In the genomic region with DNA sequence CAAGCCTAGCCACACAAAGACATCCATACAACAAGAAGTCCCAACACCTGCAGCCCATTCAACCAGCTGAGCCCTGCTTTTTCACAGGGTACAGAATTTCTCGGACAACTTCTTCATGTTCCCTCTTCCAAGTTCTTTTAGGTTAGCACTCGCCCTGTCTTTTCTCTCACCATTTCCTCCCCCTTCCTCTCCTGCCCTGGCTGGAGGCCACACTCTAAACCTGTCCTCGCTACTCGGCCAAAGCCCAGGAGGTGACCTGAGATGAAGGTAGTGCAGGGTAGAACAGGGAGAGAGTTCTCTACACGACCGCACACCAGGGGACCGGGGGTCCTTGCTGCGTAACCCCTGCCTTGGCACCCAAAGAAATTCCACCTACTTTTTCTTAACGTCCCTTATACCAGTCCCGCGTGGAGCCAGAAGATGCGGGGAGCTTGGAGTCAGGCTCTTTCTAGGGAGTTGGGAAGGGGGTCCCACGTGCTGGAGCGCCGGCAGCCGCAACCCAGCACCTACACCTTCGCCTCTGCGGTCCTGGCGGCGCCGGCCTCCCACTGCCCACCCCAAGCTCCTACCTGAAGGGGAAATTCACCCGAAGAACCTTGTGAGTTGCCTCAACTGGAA, we compare ENCODE assay signal across 16 cellular contexts. TPM values are rescaled to one million over a fixed set of nuclear protein-coding genes. Genes with fewer than 3 reads are reported as not detected.
DNase-seq lines count a peak whose midpoint lies in the region; TF ChIP-seq lines count a peak whose summit lies in the region.
"Had no signal": no experiment of that assay in that cellular context is flagged by ENCODE, and none has a peak within 500 bp of the region (broad histone marks: within the 10 kb centered on the region; RNA-seq: fewer than 3 reads in every experiment).

No MANE protein-coding gene starts in this region.

- H3K27me3 Mint-ChIP-seq in H9 (ENCODE audit: low read depth) (peaks cover 99% of the 10 kb centered on the region), endodermal cell (ENCODE audit: insufficient read depth) (peaks cover 92% of the 10 kb centered on the region)

- TF ChIP-seq CTCF in H9 (conservative IDR thresholded peaks at IDR 0.05) (no peak), endodermal cell (conservative IDR thresholded peaks at IDR 0.05) (no peak)

- H3K9me3 Mint-ChIP-seq in H9, result peaks cover 0 to 8% of the 10 kb centered on the region in 2 experiments; a peak in 3 of 5 replicates
- peaks cover 7% of the 10 kb centered on the region for H3K9me3 Mint-ChIP-seq in endodermal cell

- no peaks in the 10 kb centered on the region for H4K20me1 ChIP-seq in H9 (ENCODE audit: control insufficient read depth, insufficient read depth, insufficient read length)

- H3K27ac Mint-ChIP-seq in H9 (no peak overlapping the region), endodermal cell (no peak overlapping the region)
- H3K27ac Mint-ChIP-seq: CD8-positive, alpha-beta memory T cell had no signal

- no peaks in the 10 kb centered on the region for H3K79me1 ChIP-seq in H9 (ENCODE audit: insufficient read depth, low read depth, low read length, poor library complexity, severe bottlenecking)

- H3K27ac ChIP-seq in H9 (ENCODE audit: insufficient read length, low read depth, low read length) (no peak overlapping the region), endodermal cell (ENCODE audit: low read depth, low read length) (no peak overlapping the region), iPS-20b (ENCODE audit: low read length) (no peak overlapping the region)
- H3K27ac ChIP-seq: KMS-11, SJSA1 had no signal

- H3K4me1 ChIP-seq in H9 (ENCODE audit: insufficient read depth, low read length) (peaks cover 2% of the 10 kb centered on the region), endodermal cell (ENCODE audit: control insufficient read depth, insufficient read depth, low read length) (no peaks in the 10 kb centered on the region), iPS-20b (ENCODE audit: insufficient read depth, low read length) (peaks cover 16% of the 10 kb centered on the region)
- H3K4me1 ChIP-seq: SJSA1 had no signal

- H3K27me3 ChIP-seq in H9 (ENCODE audit: insufficient read depth, low read length), result peaks cover 61% of the 10 kb centered on the region
- H3K27me3 ChIP-seq in endodermal cell (ENCODE audit: control insufficient read depth, insufficient read depth, low read length, poor library complexity, severe bottlenecking), result peaks cover 93% of the 10 kb centered on the region
- peaks cover 94% of the 10 kb centered on the region for H3K27me3 ChIP-seq in iPS-20b (ENCODE audit: insufficient read depth, low read length)
- H3K27me3 ChIP-seq: SJSA1 had no signal

- no peak overlapping the region for H3K9ac ChIP-seq in H9 (ENCODE audit: extremely low read depth, insufficient read length, low read length)
- no peak overlapping the region for H3K9ac ChIP-seq in endodermal cell (ENCODE audit: extremely low read depth, low read length, poor library complexity, severe bottlenecking)
- no peak overlapping the region for H3K9ac ChIP-seq in iPS-20b (ENCODE audit: low read depth, low read length)
- H3K9ac ChIP-seq: KMS-11 had no signal

- no peak overlapping the region for H2BK12ac ChIP-seq in H9 (ENCODE audit: insufficient read length, low read depth, low read length)

- no peak overlapping the region for H2BK5ac ChIP-seq in H9 (ENCODE audit: insufficient read length, low read length)

- H2AK5ac ChIP-seq in H9 (ENCODE audit: insufficient read length, low read length), result no peak overlapping the region

- no peak overlapping the region for H4K91ac ChIP-seq in H9 (ENCODE audit: insufficient read length, low read depth, low read length)

- H2AFZ ChIP-seq in H9 (ENCODE audit: low read length), result no peak overlapping the region

- peaks cover 15% of the 10 kb centered on the region for H3K23me2 ChIP-seq in H9 (ENCODE audit: insufficient read length, low read depth, low read length, poor library complexity, severe bottlenecking)

- peak overlapping the region; percentile 21 to 75 for H3K4me3 Mint-ChIP-seq in H9
- H3K4me3 Mint-ChIP-seq in endodermal cell, result peak overlapping the region; percentile 38
- H3K4me3 Mint-ChIP-seq: CD8-positive, alpha-beta memory T cell had no signal

- no peak overlapping the region for H3K18ac ChIP-seq in H9 (ENCODE audit: insufficient read length, low read depth, low read length)

- H3K4me2 ChIP-seq in H9 (ENCODE audit: insufficient read depth, insufficient read length, low read length), result peak overlapping the region; percentile 45
- H3K4me2 ChIP-seq: KMS-11 had no signal

- H3K36me3 ChIP-seq in endodermal cell (ENCODE audit: control insufficient read depth, insufficient read depth, low read length), result no peaks in the 10 kb centered on the region
- no peaks in the 10 kb centered on the region for H3K36me3 ChIP-seq in iPS-20b (ENCODE audit: insufficient read depth, low read depth, low read length)
- H3K36me3 ChIP-seq: SJSA1 had no signal

- H3K4me1 Mint-ChIP-seq in H9 (peaks cover 33 to 74% of the 10 kb centered on the region in 2 experiments), endodermal cell (peaks cover 30% of the 10 kb centered on the region)

- H4K5ac ChIP-seq in H9 (ENCODE audit: insufficient read length, low read depth, low read length), result no peak overlapping the region

- H2BK20ac ChIP-seq in H9 (ENCODE audit: low read depth, low read length, poor library complexity, severe bottlenecking), result no peak overlapping the region

- no peak overlapping the region for H3K56ac ChIP-seq in H9 (ENCODE audit: insufficient read length, low read depth, low read length)

- peak; percentile 61 for DNase-seq in H9
- DNase-seq in endodermal cell, result peak; percentile 74
- DNase-seq in retina, result peak; percentile 48
- no peak for DNase-seq in DMS79 (lab: John Stamatoyannopoulos, UW)
- no peak for DNase-seq in NOMO-1 treated with DMSO at 0.1 percent for 48 hours (lab: John Stamatoyannopoulos, UW; ENCODE audit: unreplicated experiment)
- DNase-seq in SK-N-DZ (ENCODE audit: low spot score), result no peak
- no peak for DNase-seq in AG20443 (ENCODE audit: low spot score)
- DNase-seq: C1 segment of cervical spinal cord; CD8-positive, alpha-beta memory T cell; NCI-H1436; NCI-H1930; NCI-H345; NCI-H526 had no signal

- no peak overlapping the region for H3K14ac ChIP-seq in H9 (ENCODE audit: insufficient read depth, low read length)

- H3K4ac ChIP-seq in H9 (ENCODE audit: low read depth, low read length), result no peak overlapping the region

- no CpG with 5 or more reads among the region's 22 CpGs for WGBS in H9 (ENCODE audit: extremely low coverage, insufficient read length, low lambda C conversion rate)
- 3 to 7% methylated on average over 2 to 22 of the region's 22 CpGs for WGBS in endodermal cell (ENCODE audit: insufficient coverage in 1 of 2, insufficient read length in 1 of 2), 2 experiments

- no peaks in the 10 kb centered on the region for H3K9me3 ChIP-seq in H9 (ENCODE audit: control insufficient read depth, low read depth, low read length)
- peaks cover 15% of the 10 kb centered on the region for H3K9me3 ChIP-seq in endodermal cell (ENCODE audit: control insufficient read depth, low read length)
- H3K9me3 ChIP-seq in iPS-20b (ENCODE audit: insufficient read depth, low read depth, low read length), result no peaks in the 10 kb centered on the region; the same call in 1 of the 2 replicates
- H3K9me3 ChIP-seq: SJSA1 had no signal

- H3K23ac ChIP-seq in H9 (ENCODE audit: insufficient read length, low read depth, low read length), result no peak overlapping the region

- no peak overlapping the region for H2BK15ac ChIP-seq in H9 (ENCODE audit: low read depth, low read length)

- no peak overlapping the region for H3T11ph ChIP-seq in H9 (ENCODE audit: low read length)

- H4K8ac ChIP-seq in H9 (replicated peaks; ENCODE audit: insufficient read length, low read depth, low read length), result no peak overlapping the region

- no peaks in the 10 kb centered on the region for H3K36me3 Mint-ChIP-seq in H9 (ENCODE audit: insufficient read depth in 1 of 3, low read depth in 3 of 3)
- H3K36me3 Mint-ChIP-seq in endodermal cell (ENCODE audit: low read depth), result no peaks in the 10 kb centered on the region
- H3K36me3 Mint-ChIP-seq: CD8-positive, alpha-beta memory T cell had no signal

- no peak overlapping the region for H3K4me3 ChIP-seq in endodermal cell (ENCODE audit: low read length)
- peak overlapping the region; percentile 43; the same call in 1 of the 2 replicates for H3K4me3 ChIP-seq in iPS-20b (ENCODE audit: low read length)
- H3K4me3 ChIP-seq: SJSA1 had no signal

- no peaks in the 10 kb centered on the region for H3K79me2 ChIP-seq in H9 (ENCODE audit: insufficient read depth, low read length)

- no peak overlapping the region for H2BK120ac ChIP-seq in H9 (ENCODE audit: low read depth, low read length, poor library complexity, severe bottlenecking)

RNA-seq across cellular contexts. Expression of gene DLX6, which starts 16.0 kb away (rescaled TPM):
- total RNA-seq in H9 (2021) (0.24 TPM in 1 of 2 replicates, not detected in the other), endodermal cell (not detected)
- 0.50 TPM for polyA plus RNA-seq in endodermal cell (2013, experiment 1 of 2)
- 0.66 TPM for polyA plus RNA-seq in endodermal cell (2013, experiment 2 of 2)
- 9.4 and 10.2 TPM in 2 replicates for polyA plus RNA-seq in SK-N-DZ (2014; cell fraction: cytosol; rRNA removed)
- 17.9 and 25.1 TPM in 2 replicates for polyA plus RNA-seq in SK-N-DZ (2014; cell fraction: nucleus; rRNA removed)
- total RNA-seq: CD8-positive, alpha-beta memory T cell had no signal
- polyA plus RNA-seq: CD8-positive, alpha-beta memory T cell had no signal

RNA-seq across cellular contexts. Expression of gene DLX5, which starts 35.3 kb away (rescaled TPM):
- 0.22 TPM in 1 of 2 replicates, not detected in the other for total RNA-seq in H9 (2021)
- not detected for total RNA-seq in endodermal cell
- 1.7 TPM for polyA plus RNA-seq in endodermal cell (2013, experiment 1 of 2)
- 1.7 TPM for polyA plus RNA-seq in endodermal cell (2013, experiment 2 of 2)
- 2.2 and 2.7 TPM in 2 replicates for polyA plus RNA-seq in SK-N-DZ (2014; cell fraction: cytosol; rRNA removed)
- polyA plus RNA-seq in SK-N-DZ (2014; cell fraction: nucleus; rRNA removed), result 0.44 and 1.1 TPM in 2 replicates
- total RNA-seq: CD8-positive, alpha-beta memory T cell had no signal
- polyA plus RNA-seq: CD8-positive, alpha-beta memory T cell had no signal

Comparison
In these comparisons a context has a peak if more than half of its experiments do, and no peak if none do; other contexts are left out.
1. DNase-seq: peak in H9 (single experiment), endodermal cell (single experiment) and retina (single experiment); none in DMS79 (single experiment), NOMO-1 treated with DMSO at 0.1 percent for 48 hours (single experiment), SK-N-DZ (single experiment) and AG20443 (single experiment).